8 cellular contexts compared by ENCODE assay signal in the genomic region with DNA sequence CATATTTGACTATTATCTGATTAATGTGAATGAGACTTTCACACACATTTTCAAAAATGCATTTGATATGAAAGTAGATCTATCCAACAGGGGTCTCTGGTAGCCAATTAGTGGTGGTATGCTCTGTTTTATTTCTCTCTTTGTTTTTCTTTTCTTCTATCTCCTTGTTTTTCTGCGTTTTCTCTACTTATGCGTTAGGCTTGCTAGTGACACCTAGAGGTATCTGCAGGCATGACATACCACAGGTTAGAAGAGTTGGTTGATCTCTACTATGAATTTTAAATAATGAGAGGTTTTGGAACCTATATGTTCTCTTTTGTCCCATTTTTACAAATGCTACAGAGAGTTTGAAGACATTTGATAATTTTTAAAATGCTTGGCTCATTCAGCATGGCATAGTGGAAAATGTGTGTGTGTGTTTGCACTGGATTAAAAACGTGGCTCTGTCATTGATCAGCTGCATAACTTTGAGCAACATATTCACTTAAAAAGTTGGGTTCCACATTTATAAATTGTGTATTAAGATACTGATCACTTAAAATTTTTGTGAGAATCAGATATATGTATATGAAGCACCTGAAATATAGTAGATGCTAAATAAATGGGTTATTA. TPM values are rescaled to one million over a fixed set of nuclear protein-coding genes. Genes with fewer than 3 reads are reported as not detected.
A peak's percentile ranks its signal among the peaks of the same experiment; 100 is the strongest.
DNase-seq lines count a peak whose midpoint lies in the region; ATAC-seq and TF ChIP-seq lines count a peak whose summit lies in the region.

No MANE protein-coding gene starts in this region.

- no peaks in the 10 kb centered on the region for H4K20me1 ChIP-seq in OCI-LY3 (ENCODE audit: insufficient read depth, low read length)
- H4K20me1 ChIP-seq in neural cell (ENCODE audit: insufficient read depth): no peaks in the 10 kb centered on the region

- no peaks in the 10 kb centered on the region for H3F3A ChIP-seq in neural cell (ENCODE audit: insufficient read depth, low read length, poor library complexity, severe bottlenecking)

- no peak overlapping the region for H3K27ac ChIP-seq in OCI-LY3 (ENCODE audit: low read length)
- H3K27ac ChIP-seq in neural cell (ENCODE audit: low read length): no peak overlapping the region

- H3K27me3 ChIP-seq in OCI-LY3 (ENCODE audit: low read depth, low read length) (no peaks in the 10 kb centered on the region), neural cell (ENCODE audit: insufficient read depth, low read depth, low read length) (no peaks in the 10 kb centered on the region)

- no peak for TF ChIP-seq EP300 in neural cell (conservative IDR thresholded peaks at IDR 0.05; ENCODE audit: poor library complexity, severe bottlenecking)

- no peak overlapping the region for H3K4me3 ChIP-seq in OCI-LY3 (ENCODE audit: low read length)
- H3K4me3 ChIP-seq in neural cell (ENCODE audit: low read length): no peak overlapping the region

- H3K4me2 ChIP-seq in OCI-LY3 (ENCODE audit: low read length): no peak overlapping the region
- H3K4me2 ChIP-seq in neural cell (ENCODE audit: low read length): no peak overlapping the region

- H3K9me2 ChIP-seq in neural cell (ENCODE audit: insufficient read depth, low read length): no peaks in the 10 kb centered on the region

- H3K79me2 ChIP-seq in OCI-LY3 (ENCODE audit: low read length) (no peaks in the 10 kb centered on the region), neural cell (replicated peaks; ENCODE audit: insufficient read depth, low read length) (no peaks in the 10 kb centered on the region)

- H3K36me3 ChIP-seq in OCI-LY3 (replicated peaks; ENCODE audit: low read depth, low read length) (no peaks in the 10 kb centered on the region), neural cell (ENCODE audit: insufficient read depth, low read length) (no peaks in the 10 kb centered on the region)

- H3K4me1 ChIP-seq in OCI-LY3 (ENCODE audit: low read length): no peaks in the 10 kb centered on the region

- peak; percentile 11 for DNase-seq in stimulated activated CD4-positive, alpha-beta T cell treated with anti-CD3 and anti-CD28 coated beads, Interleukin-15, amount 100 ng/mL, for 24 hours
- DNase-seq in stimulated activated CD4-positive, alpha-beta T cell treated with anti-CD3 and anti-CD28 coated beads, Interleukin-2, amount 100 ng/mL, for 48 hours: no peak
- peak; percentile 11 to 36 for DNase-seq in dermis microvascular lymphatic vessel endothelial cell (ENCODE audit: low read depth in 2 of 2)

- H3K9ac ChIP-seq in OCI-LY3 (ENCODE audit: low read length): no peak overlapping the region
- no peak overlapping the region for H3K9ac ChIP-seq in neural cell (ENCODE audit: low read length)

- H2AFZ ChIP-seq in OCI-LY3 (ENCODE audit: low read depth, low read length): no peak overlapping the region
- no peak overlapping the region for H2AFZ ChIP-seq in neural cell (ENCODE audit: low read depth, low read length)

- TF ChIP-seq RAD21 in neural cell (conservative IDR thresholded peaks at IDR 0.05): peak; percentile 62

- peak; percentile 89 for ATAC-seq in HG02798 (IDR thresholded peaks at IDR 0.05; ENCODE audit: poor library complexity, unreplicated experiment)
- no peak for ATAC-seq in HG03039 (IDR thresholded peaks at IDR 0.05; ENCODE audit: unreplicated experiment)
- no peak for ATAC-seq in HG03108 (IDR thresholded peaks at IDR 0.05; ENCODE audit: unreplicated experiment)

- TF ChIP-seq CTCF in OCI-LY3 (IDR thresholded peaks at IDR 0.05; ENCODE audit: low read depth, low read length): peak; percentile 66
- peak; percentile 64 for TF ChIP-seq CTCF in neural cell (IDR thresholded peaks at IDR 0.05; ENCODE audit: poor library complexity, severe bottlenecking)

- H3K9me3 ChIP-seq in OCI-LY3 (ENCODE audit: insufficient read depth, low read length) (no peaks in the 10 kb centered on the region), neural cell (ENCODE audit: low read length) (no peaks in the 10 kb centered on the region)

TF ChIP-seq in neural cell, 6 proteins besides CTCF, POLR2A, EP300 and RAD21:
- TF ChIP-seq EZH2 (IDR thresholded peaks at IDR 0.05; ENCODE audit: borderline replicate concordance, insufficient read depth, low read length, poor library complexity, severe bottlenecking) (no peak), SMC3 (conservative IDR thresholded peaks at IDR 0.05; ENCODE audit: poor library complexity) (peak; percentile 60)
TF ChIP-seq in neural cell: peak in this region for 1.

RNA-seq across cellular contexts. Expression of a gene that starts 28.1 kb away (rescaled TPM):
- 1.9 and 17.1 TPM in 2 replicates for total RNA-seq in dermis microvascular lymphatic vessel endothelial cell
- polyA plus RNA-seq in neural cell: 2.3 and 3.4 TPM in 2 replicates
- 16.6 and 18.8 TPM in 2 replicates for polyA minus RNA-seq in neural cell

Comparison
In these comparisons a context has a peak if more than half of its experiments do, and no peak if none do; other contexts are left out.
1. DNase-seq: peak in stimulated activated CD4-positive, alpha-beta T cell treated with anti-CD3 and anti-CD28 coated beads, Interleukin-15, amount 100 ng/mL, for 24 hours (single experiment) and dermis microvascular lymphatic vessel endothelial cell (2 of 2); none in stimulated activated CD4-positive, alpha-beta T cell treated with anti-CD3 and anti-CD28 coated beads, Interleukin-2, amount 100 ng/mL, for 48 hours (0 of 2).